In genomic region chr5:180116441-180117377, GRCh38 we compare ENCODE assay signal across 12 cellular contexts. TPM values are rescaled to one million over a fixed set of nuclear protein-coding genes. Genes with fewer than 3 reads are reported as not detected.
DNase-seq lines count a peak whose midpoint lies in the region; ATAC-seq, FAIRE-seq and TF ChIP-seq lines count a peak whose summit lies in the region.
"Had no signal": no experiment of that assay in that cellular context is flagged by ENCODE, and none has a peak within 500 bp of the region (broad histone marks: within the 10 kb centered on the region; RNA-seq: fewer than 3 reads in every experiment).

No MANE protein-coding gene starts in this region.

- TF ChIP-seq RAD21 in H1 (IDR thresholded peaks at IDR 0.05 in 1 of 2, conservative IDR thresholded peaks at IDR 0.05 in 1 of 2; ENCODE audit: low read depth in 2 of 2, low read length in 2 of 2) = peak in 1 of 2 experiments; percentile 20; a peak in 1 of 4 replicates

- no peaks in the 10 kb centered on the region for H3K23me2 ChIP-seq in H1 (ENCODE audit: low read depth, low read length)

- H3K79me1 ChIP-seq in H1 (ENCODE audit: low read depth, low read length) = no peaks in the 10 kb centered on the region

- TF ChIP-seq POLR2A in H1 (IDR thresholded peaks at IDR 0.05; ENCODE audit: control extremely low read depth in 1 of 2, low read depth in 2 of 2, low read length in 2 of 2) = no peak

- POLR2A ChIA-PET in H1 (lab: Charles Lee; ENCODE audit: partially characterized antibody) = no interaction called here
- POLR2A ChIA-PET in activated CD4-positive, alpha-beta memory T cell treated with anti-CD3 and anti-CD28 coated beads for 36 hours (lab: Charles Lee) = no interaction called here

- H4K91ac ChIP-seq in H1 (replicated peaks; ENCODE audit: insufficient read length, low read length) = no peak overlapping the region

- H3K9me3 Mint-ChIP-seq in activated CD4-positive, alpha-beta memory T cell treated with anti-CD3 and anti-CD28 coated beads for 36 hours = no peaks in the 10 kb centered on the region
- H3K9me3 Mint-ChIP-seq: T-helper 1 cell treated with Interleukin-12 subunit alpha and Interleukin-12 subunit beta and Interleukin-4 antibody, amounts not matched to agents 30 μg/mL and 1 μg/mL, for 36 hours had no signal

- H2AFZ ChIP-seq in Loucy (ENCODE audit: low read length) (no peak overlapping the region), H1 (ENCODE audit: low read length) (no peak overlapping the region; the same call in 1 of the 2 replicates)

- H3F3A ChIP-seq in Loucy (ENCODE audit: low read depth) = no peaks in the 10 kb centered on the region

- no peak overlapping the region for H3K27ac Mint-ChIP-seq in activated CD4-positive, alpha-beta memory T cell treated with anti-CD3 and anti-CD28 coated beads for 36 hours
- H3K27ac Mint-ChIP-seq: T-helper 1 cell treated with Interleukin-12 subunit alpha and Interleukin-12 subunit beta and Interleukin-4 antibody, amounts not matched to agents 30 μg/mL and 1 μg/mL, for 36 hours had no signal

- no peaks in the 10 kb centered on the region for H3K36me3 ChIP-seq in Loucy (ENCODE audit: insufficient read depth, low read length)
- no peaks in the 10 kb centered on the region for H3K36me3 ChIP-seq in H1 (ENCODE audit: control insufficient read depth in 2 of 4, insufficient read depth in 4 of 4, low read length in 3 of 4)
- no peaks in the 10 kb centered on the region for H3K36me3 ChIP-seq in pancreas

- ATAC-seq in pancreas (peak; percentile 70 to 90 (median 79)), GM21515 (IDR thresholded peaks at IDR 0.05; ENCODE audit: unreplicated experiment) (no peak), HG03108 (IDR thresholded peaks at IDR 0.05; ENCODE audit: unreplicated experiment) (no peak)

- H3K4me3 ChIP-seq in GM12864 (ENCODE audit: low read depth, low read length) (no peak overlapping the region), Loucy (ENCODE audit: low read length, poor library complexity, severe bottlenecking) (no peak overlapping the region), H1 (ENCODE audit: extremely low read depth in 1 of 4, insufficient read depth in 2 of 4, low read depth in 3 of 4, low read length in 4 of 4) (no peak overlapping the region), pancreas (no peak overlapping the region)

- no peak overlapping the region for H3K4ac ChIP-seq in H1 (replicated peaks; ENCODE audit: insufficient read length, low read depth, low read length)

- DNase-seq in GM12864 (ENCODE audit: low read depth) (no peak), H1 (ENCODE audit: low read depth in 1 of 2, low spot score in 2 of 2) (peak in 1 of 2 experiments; percentile 47), pancreas (peak; percentile 11 to 75 (median 47)), AML-193 (lab: John Stamatoyannopoulos, UW) (no peak)
- no peak for DNase-seq in activated CD4-positive, alpha-beta memory T cell treated with anti-CD3 and anti-CD28 coated beads for 36 hours
- DNase-seq: activated T-cell treated with anti-CD3 and anti-CD28 coated beads, Interleukin-2, amount 50 U/mL, for 1 hour; mesenchymal stem cell had no signal

- H2BK15ac ChIP-seq in H1 (ENCODE audit: low read length) = no peak overlapping the region

- H2BK12ac ChIP-seq in H1 (ENCODE audit: low read depth, low read length) = no peak overlapping the region

- H4K20me1 ChIP-seq in Loucy (ENCODE audit: insufficient read depth, low read length, poor library complexity, severe bottlenecking) (no peaks in the 10 kb centered on the region), H1 (replicated peaks in 1 of 2; ENCODE audit: control insufficient read depth in 1 of 2, insufficient read depth in 2 of 2, low read length in 2 of 2) (peaks cover 0 to 4% of the 10 kb centered on the region in 2 experiments)

- H3K14ac ChIP-seq in H1 (ENCODE audit: insufficient read length) = no peak overlapping the region

- no peaks in the 10 kb centered on the region for H3K4me1 Mint-ChIP-seq in activated CD4-positive, alpha-beta memory T cell treated with anti-CD3 and anti-CD28 coated beads for 36 hours (ENCODE audit: low read depth)

- H2BK5ac ChIP-seq in H1 (ENCODE audit: low read depth, low read length) = no peak overlapping the region

- no peak overlapping the region for H2AK5ac ChIP-seq in H1 (ENCODE audit: low read depth, low read length)

- CTCF ChIA-PET in H1 (lab: Charles Lee; ENCODE audit: partially characterized antibody) = interaction anchor here (0.6 to 2.1 kb wide), 11 partner anchors 9 to 354 kb away, joined by 3 to 10 read pairs (median 3); no protein-coding TSS in a partner anchor
- CTCF ChIA-PET in activated CD4-positive, alpha-beta memory T cell treated with anti-CD3 and anti-CD28 coated beads for 36 hours (lab: Charles Lee) = no interaction called here

- 92% methylated on average over 25 of the region's 28 CpGs; no CpG with 5 or more reads in 1 of the 2 experiments for WGBS in H1 (ENCODE audit: extremely low coverage in 1 of 2, insufficient coverage in 1 of 2, insufficient read length in 1 of 2, insufficient replicate concordance in 2 of 2, low coverage in 1 of 2, low lambda C conversion rate in 2 of 2, missing lambda C conversion rate in 1 of 2), 2 experiments
- 64 to 72% methylated on average over 28 of the region's 28 CpGs for WGBS in pancreas, 2 donors

- no peaks in the 10 kb centered on the region for H3K9me2 ChIP-seq in Loucy (replicated peaks; ENCODE audit: low read depth, low read length)

- H2BK20ac ChIP-seq in H1 (ENCODE audit: low read length) = no peak overlapping the region

- peak overlapping the region; percentile 48 for H3K4me2 ChIP-seq in Loucy (ENCODE audit: low read depth, low read length, poor library complexity, severe bottlenecking)
- no peak overlapping the region for H3K4me2 ChIP-seq in H1 (ENCODE audit: insufficient read depth in 1 of 2, low read depth in 2 of 2, low read length in 2 of 2)

- H3K27me3 Mint-ChIP-seq in activated CD4-positive, alpha-beta memory T cell treated with anti-CD3 and anti-CD28 coated beads for 36 hours = peaks cover 4% of the 10 kb centered on the region

- H3K4me3 Mint-ChIP-seq in activated CD4-positive, alpha-beta memory T cell treated with anti-CD3 and anti-CD28 coated beads for 36 hours = no peak overlapping the region
- H3K4me3 Mint-ChIP-seq: T-helper 1 cell treated with Interleukin-12 subunit alpha and Interleukin-12 subunit beta and Interleukin-4 antibody, amounts not matched to agents 30 μg/mL and 1 μg/mL, for 36 hours had no signal

- H3K36me3 Mint-ChIP-seq in activated CD4-positive, alpha-beta memory T cell treated with anti-CD3 and anti-CD28 coated beads for 36 hours = no peaks in the 10 kb centered on the region

- FAIRE-seq in H1 (lab: Jason Lieb, UNC) (no peak), pancreas (lab: Jason Lieb, UNC) (no peak)
- FAIRE-seq: frontal cortex had no signal

- intact Hi-C loops in pancreas (cut with DNase I) = no loop called here
- intact Hi-C loops in activated CD4-positive, alpha-beta memory T cell treated with anti-CD3 and anti-CD28 coated beads for 36 hours (cut with micrococcal nuclease) = no loop called here

- peak; percentile 39 for TF ChIP-seq CTCF in GM12864 (IDR thresholded peaks at IDR 0.05; ENCODE audit: low read depth, low read length, missing control alignments)
- TF ChIP-seq CTCF in Loucy (conservative IDR thresholded peaks at IDR 0.05; ENCODE audit: low read length) = no peak
- peak in 2 of 3 experiments; percentile 32 to 39; a peak in 3 of 4 replicates for TF ChIP-seq CTCF in H1 (IDR thresholded peaks at IDR 0.05; ENCODE audit: control extremely low read depth in 1 of 3, insufficient read depth in 1 of 3, low read depth in 1 of 3, low read length in 3 of 3)
- TF ChIP-seq CTCF in pancreas (IDR thresholded peaks at IDR 0.05) = peak in 2 of 4 donors; percentile 36 to 39

- TF ChIP-seq EP300 in H1 (IDR thresholded peaks at IDR 0.05; ENCODE audit: borderline replicate concordance in 1 of 2, low read depth in 2 of 2, low read length in 2 of 2) = no peak

- H2BK120ac ChIP-seq in H1 (replicated peaks; ENCODE audit: low read depth, low read length) = no peak overlapping the region

- no peak overlapping the region for H3K9ac ChIP-seq in Loucy (ENCODE audit: low read depth, low read length, poor library complexity, severe bottlenecking)
- H3K9ac ChIP-seq in H1 (replicated peaks in 1 of 4; ENCODE audit: extremely low read depth in 1 of 4, low read depth in 3 of 4, low read length in 3 of 4) = no peak overlapping the region

- H3K23ac ChIP-seq in H1 (ENCODE audit: insufficient read length) = no peak overlapping the region

- no peaks in the 10 kb centered on the region for H3K9me3 ChIP-seq in Loucy (ENCODE audit: insufficient read depth, low read depth, low read length)
- no peaks in the 10 kb centered on the region for H3K9me3 ChIP-seq in H1 (ENCODE audit: insufficient read depth in 2 of 2, low read depth in 1 of 2, low read length in 1 of 2)
- no peaks in the 10 kb centered on the region for H3K9me3 ChIP-seq in pancreas

- no peak overlapping the region for H3K56ac ChIP-seq in H1 (replicated peaks; ENCODE audit: insufficient read length, low read depth, low read length)

- no peak overlapping the region; the same call in 1 of the 2 replicates for H4K8ac ChIP-seq in H1 (ENCODE audit: extremely low read depth, insufficient read depth, low read length)

- H3K4me1 ChIP-seq in Loucy (ENCODE audit: insufficient read depth, low read length, poor library complexity, severe bottlenecking) (no peaks in the 10 kb centered on the region), H1 (replicated peaks in 1 of 4; ENCODE audit: control insufficient read depth in 3 of 4, insufficient read depth in 4 of 4, low read length in 3 of 4) (no peaks in the 10 kb centered on the region; a peak in 1 of 7 replicates), pancreas (no peaks in the 10 kb centered on the region)

- no peaks in the 10 kb centered on the region for H3K27me3 ChIP-seq in Loucy (ENCODE audit: insufficient read depth, low read length, poor library complexity, severe bottlenecking)
- no peaks in the 10 kb centered on the region for H3K27me3 ChIP-seq in H1 (replicated peaks in 1 of 4; ENCODE audit: control insufficient read depth in 3 of 4, extremely low read depth in 1 of 4, insufficient read depth in 3 of 4, low read length in 3 of 4)
- no peaks in the 10 kb centered on the region for H3K27me3 ChIP-seq in pancreas

- H3K27ac ChIP-seq in H1 (ENCODE audit: low read depth, low read length) = no peak overlapping the region
- H3K27ac ChIP-seq in pancreas = no peak overlapping the region

- no peak overlapping the region for H3K18ac ChIP-seq in H1 (ENCODE audit: extremely low read depth, low read length)

- H3K79me2 ChIP-seq in Loucy (ENCODE audit: insufficient read depth, low read length) = no peaks in the 10 kb centered on the region
- no peaks in the 10 kb centered on the region for H3K79me2 ChIP-seq in H1 (ENCODE audit: control insufficient read depth in 1 of 2, insufficient read depth in 2 of 2, low read length in 2 of 2)

- no peak overlapping the region for H4K5ac ChIP-seq in H1 (ENCODE audit: insufficient read length, low read depth, low read length)

RNA-seq across cellular contexts. Expression of gene RNF130, which starts 45.1 kb away (rescaled TPM):
- 63.1 and 65.1 TPM in 2 replicates for total RNA-seq in H1 (2021; fragmentation: NEBNext Ultra II Directional; extraction: Animal tissue kit (Norgen Biotek cat#: 25700))
- polyA plus RNA-seq in H1 (2011; rRNA removed) (65.4 and 70.0 TPM in 2 replicates), pancreas (10 to 100 TPM; 21.4 to 43.7 TPM)
- polyA plus RNA-seq in H1 (2011; cell fraction: cytosol; rRNA removed) = 73.0 TPM
- 58.2 TPM for polyA plus RNA-seq in H1 (2011; cell fraction: nucleus; rRNA removed)
- polyA plus RNA-seq in H1 (2012, experiment 1 of 2) = 60.3 to 80.3 TPM (median 67.1 TPM) in 4 replicates
- polyA plus RNA-seq in H1 (2012, experiment 2 of 2) = 55.3 TPM
- 78.6 TPM for polyA plus RNA-seq in H1 (2013, experiment 1 of 2)
- polyA plus RNA-seq in H1 (2013, experiment 2 of 2) = 86.8 TPM
- polyA minus RNA-seq in H1 (2011; rRNA and poly(A)+ RNA removed) = 56.6 and 57.4 TPM in 2 replicates
- polyA minus RNA-seq in H1 (2011; cell fraction: cytosol; rRNA and poly(A)+ RNA removed) = 35.1 TPM
- 73.0 TPM for polyA minus RNA-seq in H1 (2011; cell fraction: nucleus; rRNA and poly(A)+ RNA removed)
- total RNA-seq in pancreas = 10 to 100 TPM; 30.4 to 57.8 (median 37.8) TPM
- total RNA-seq in activated CD4-positive, alpha-beta memory T cell treated with anti-CD3 and anti-CD28 coated beads for 36 hours = 10 to 100 TPM in 1 of 2 experiments, 1 to 10 TPM in 1; 9.9 to 10.1 TPM

Comparison
In these comparisons a context has a peak if more than half of its experiments do, and no peak if none do; other contexts are left out.
1. DNase-seq: peak in pancreas (6 of 6); none in GM12864 (single experiment), activated CD4-positive, alpha-beta memory T cell treated with anti-CD3 and anti-CD28 coated beads for 36 hours (single experiment) and AML-193 (0 of 2).
2. ATAC-seq: peak in pancreas (4 of 4); none in GM21515 (single experiment) and HG03108 (single experiment).